In genomic region chr2:191942114-191943103, GRCh38 we compare ENCODE assay signal across 1 cellular context.
TF ChIP-seq lines count a peak whose summit lies in the region.

No MANE protein-coding gene starts in this region.

TF ChIP-seq in K562, 482 proteins besides CTCF, POLR2A, EP300 and RAD21:
- TF ChIP-seq ZNF407 (IDR thresholded peaks at IDR 0.05; ENCODE audit: low read depth) = no peak
- peak; percentile 81 for TF ChIP-seq ZNF184 (CRISPR knock-in tag; IDR thresholded peaks at IDR 0.05)
